Comparison of ENCODE assay signal across 8 cellular contexts in the genomic region with DNA sequence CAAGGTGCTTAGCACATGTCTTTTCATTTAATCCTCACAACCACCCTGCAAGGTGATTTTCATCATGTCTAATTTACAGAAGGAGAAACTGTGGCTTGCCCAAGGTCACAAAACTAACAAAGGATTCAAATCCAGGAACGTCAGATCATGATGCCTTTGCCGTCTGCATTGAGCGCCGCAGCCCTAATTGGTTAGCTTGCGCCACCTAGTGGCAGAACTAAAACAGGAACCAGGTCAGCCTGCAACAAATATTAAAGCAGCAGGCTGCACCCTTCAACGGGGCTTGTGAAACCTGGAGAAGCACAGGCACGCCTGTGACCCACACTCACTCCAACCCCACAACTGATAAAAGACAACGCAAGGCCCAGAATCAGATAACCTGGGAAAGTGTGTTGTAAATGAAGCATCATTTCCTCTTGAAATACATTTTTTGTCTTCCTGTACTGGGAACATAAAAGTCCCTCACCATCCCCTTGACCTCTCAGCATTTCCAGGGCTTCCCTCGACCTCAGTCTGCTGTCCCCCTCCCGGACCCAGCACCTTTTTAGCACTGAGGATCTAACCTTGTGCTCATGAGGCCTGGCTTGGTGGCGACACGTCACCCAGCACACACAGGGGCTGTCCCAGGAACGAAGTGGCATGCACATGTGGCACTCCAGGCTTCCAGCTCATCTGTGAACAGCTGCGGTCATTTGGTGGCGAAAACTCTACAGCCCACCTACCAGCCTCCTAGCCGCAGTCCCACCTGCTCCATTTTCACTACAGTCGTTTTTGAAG. TPM values are rescaled to one million over a fixed set of nuclear protein-coding genes. Genes with fewer than 3 reads are reported as not detected.
DNase-seq lines count a peak whose midpoint lies in the region; ATAC-seq and TF ChIP-seq lines count a peak whose summit lies in the region.

No MANE protein-coding gene starts in this region.

- intact Hi-C loops in heart left ventricle (cut with DNase I), result loop anchor here (1.0 to 10.0 kb wide), 13 partner anchors 69 to 623 kb away; no protein-coding TSS in a partner anchor
- intact Hi-C loops in vagina (cut with DNase I), result loop anchor here (5.0 to 10.0 kb wide), 3 partner anchors 70 to 433 kb away; no protein-coding TSS in a partner anchor

- H3K4me1 ChIP-seq in heart left ventricle (peaks cover 0 to 28% (median 13%) of the 10 kb centered on the region in 12 donors), vagina (peaks cover 7% of the 10 kb centered on the region)

- TF ChIP-seq CTCF in GM12873 (IDR thresholded peaks at IDR 0.05; ENCODE audit: insufficient read depth, low read depth, low read length, missing control alignments) (peak; percentile 93), HFFc6 (IDR thresholded peaks at IDR 0.05) (peak; percentile 99), NB4 (IDR thresholded peaks at IDR 0.05; ENCODE audit: low read depth, low read length) (peak; percentile 73), heart left ventricle (IDR thresholded peaks at IDR 0.05) (peak; percentile 85 to 98 (median 94)), vagina (IDR thresholded peaks at IDR 0.05) (peak; percentile 85 to 95 (median 85))

- H3K36me3 ChIP-seq in heart left ventricle, result no peaks in the 10 kb centered on the region
- H3K36me3 ChIP-seq in vagina, result no peaks in the 10 kb centered on the region

- no peak overlapping the region for H3K27ac ChIP-seq in heart left ventricle
- H3K27ac ChIP-seq in vagina, result no peak overlapping the region

- H3K4me3 Mint-ChIP-seq in HFFc6, result no peak overlapping the region
- H3K4me3 Mint-ChIP-seq in activated naive CD8-positive, alpha-beta T cell treated with anti-CD3 and anti-CD28 coated beads for 36 hours, result no peak overlapping the region

- no peaks in the 10 kb centered on the region for H3K36me3 Mint-ChIP-seq in HFFc6 (ENCODE audit: low read depth)
- H3K36me3 Mint-ChIP-seq in activated naive CD8-positive, alpha-beta T cell treated with anti-CD3 and anti-CD28 coated beads for 36 hours, result no peaks in the 10 kb centered on the region

- H3K27me3 Mint-ChIP-seq in HFFc6 (ENCODE audit: insufficient read depth), result no peaks in the 10 kb centered on the region; the same call in 1 of the 2 replicates
- no peaks in the 10 kb centered on the region for H3K27me3 Mint-ChIP-seq in activated naive CD8-positive, alpha-beta T cell treated with anti-CD3 and anti-CD28 coated beads for 36 hours

- 31 to 34% (median 31%) methylated on average over 17 of the region's 17 CpGs for WGBS in heart left ventricle, 4 donors

- H3K9me3 ChIP-seq in heart left ventricle (no peaks in the 10 kb centered on the region), vagina (no peaks in the 10 kb centered on the region)

- no peak overlapping the region; the same call in 1 of the 2 replicates for H3K27ac Mint-ChIP-seq in HFFc6
- no peak overlapping the region for H3K27ac Mint-ChIP-seq in activated naive CD8-positive, alpha-beta T cell treated with anti-CD3 and anti-CD28 coated beads for 36 hours

- DNase-seq in HFFc6, result peak; percentile 79
- peak; percentile 83 for DNase-seq in NB4 (ENCODE audit: low read depth)
- DNase-seq in SKM-1 (lab: John Stamatoyannopoulos, UW; ENCODE audit: unreplicated experiment), result peak; percentile 79
- peak; percentile 71 for DNase-seq in activated naive CD8-positive, alpha-beta T cell treated with anti-CD3 and anti-CD28 coated beads for 36 hours
- peak; percentile 75 to 86 (median 79) for DNase-seq in heart left ventricle
- DNase-seq in pulmonary artery endothelial cell (ENCODE audit: low read depth, low spot score), result peak; percentile 37
- DNase-seq in vagina (ENCODE audit: extremely low spot score in 2 of 2), result no peak

- peak; percentile 40 to 68 (median 65) for ATAC-seq in heart left ventricle

- TF ChIP-seq POLR2A in NB4 (IDR thresholded peaks at IDR 0.05; ENCODE audit: extremely low read depth, insufficient read length), result no peak
- no peak for TF ChIP-seq POLR2A in heart left ventricle (IDR thresholded peaks at IDR 0.05)
- TF ChIP-seq POLR2A in vagina (IDR thresholded peaks at IDR 0.05), result no peak

- no peak overlapping the region for H3K4me3 ChIP-seq in NB4 (ENCODE audit: low read depth, low read length)
- no peak overlapping the region for H3K4me3 ChIP-seq in heart left ventricle
- no peak overlapping the region for H3K4me3 ChIP-seq in vagina

- H3K9me3 Mint-ChIP-seq in HFFc6, result no peaks in the 10 kb centered on the region
- no peaks in the 10 kb centered on the region for H3K9me3 Mint-ChIP-seq in activated naive CD8-positive, alpha-beta T cell treated with anti-CD3 and anti-CD28 coated beads for 36 hours

- peaks cover 40% of the 10 kb centered on the region for H3K4me1 Mint-ChIP-seq in HFFc6 (ENCODE audit: low read depth)
- peaks cover 4% of the 10 kb centered on the region for H3K4me1 Mint-ChIP-seq in activated naive CD8-positive, alpha-beta T cell treated with anti-CD3 and anti-CD28 coated beads for 36 hours

- H3K27me3 ChIP-seq in heart left ventricle (no peaks in the 10 kb centered on the region), vagina (no peaks in the 10 kb centered on the region)

RNA-seq across cellular contexts. Expression of a gene that starts 17.3 kb away (rescaled TPM):
- 10 to 100 TPM; 35.5 to 49.8 (median 44.3) TPM for total RNA-seq in HFFc6 (2021; fragmentation: NEBNext Ultra II Directional; extraction: Animal tissue kit (Norgen Biotek cat#: 25700))
- 10 to 100 TPM; 28.2 to 28.7 TPM for total RNA-seq in activated naive CD8-positive, alpha-beta T cell treated with anti-CD3 and anti-CD28 coated beads for 36 hours
- total RNA-seq in heart left ventricle (10 to 100 TPM; 13.7 to 35.6 (median 20.9) TPM), pulmonary artery endothelial cell (17.7 and 22.7 TPM in 2 replicates), vagina (14.5 TPM)
- polyA plus RNA-seq in heart left ventricle, result 10 to 100 TPM in 1 of 2 donors, 1 to 10 TPM in 1; 10.0 to 38.3 TPM

RNA-seq across cellular contexts. Expression of a gene that starts 17.5 kb away (rescaled TPM):
- 1 to 10 TPM; 6.4 to 8.7 (median 8.1) TPM for total RNA-seq in HFFc6 (2021; fragmentation: NEBNext Ultra II Directional; extraction: Animal tissue kit (Norgen Biotek cat#: 25700))
- total RNA-seq in activated naive CD8-positive, alpha-beta T cell treated with anti-CD3 and anti-CD28 coated beads for 36 hours, result 10 to 100 TPM; 37.9 to 41.8 TPM
- 10 to 100 TPM; 12.8 to 23.6 (median 18.1) TPM for total RNA-seq in heart left ventricle
- 10 to 100 TPM in 1 of 2 donors, 1 to 10 TPM in 1; 7.3 to 26.9 TPM for polyA plus RNA-seq in heart left ventricle
- 13.9 and 14.4 TPM in 2 replicates for total RNA-seq in pulmonary artery endothelial cell
- total RNA-seq in vagina, result 30.0 TPM

Comparison
In these comparisons a context has a peak if more than half of its experiments do, and no peak if none do; other contexts are left out.
1. DNase-seq: peak in HFFc6 (single experiment), NB4 (single experiment), SKM-1 (single experiment), activated naive CD8-positive, alpha-beta T cell treated with anti-CD3 and anti-CD28 coated beads for 36 hours (single experiment), heart left ventricle (5 of 5) and pulmonary artery endothelial cell (single experiment); none in vagina (0 of 2).
2. Peak in every context shown above with its lines, with median percentiles within 50 percentile points of each other: CTCF ChIP-seq.